29 cellular contexts compared by ENCODE assay signal in genomic region chr12:131045705-131046460, GRCh38.
"Had no signal": no experiment of that assay in that cellular context is flagged by ENCODE, and none has a peak within 500 bp of the region (broad histone marks: within the 10 kb centered on the region; RNA-seq: fewer than 3 reads in every experiment).

No MANE protein-coding gene starts in this region.

- H3K27ac ChIP-seq: dorsolateral prefrontal cortex, hepatocyte, left ventricle myocardium inferior, right lobe of liver, transverse colon had no signal

- H3K4me1 ChIP-seq: right lobe of liver, transverse colon had no signal

- H3K36me3 Mint-ChIP-seq: activated naive CD8-positive, alpha-beta T cell; immature natural killer cell; natural killer cell treated with Interleukin-12 subunit alpha and Interleukin-12 subunit beta and Interleukin-15 and Interleukin-18, amount 100 ng/mL, for 72 hours had no signal

- H3K4me3 Mint-ChIP-seq: activated B cell treated with CpG ODN at 0.5 μM for 24 hours; activated CD4-positive, alpha-beta T cell treated with anti-CD3 and anti-CD28 coated beads for 36 hours; activated naive CD8-positive, alpha-beta T cell; activated T-cell treated with anti-CD3 and anti-CD28 coated beads, Interleukin-2, amount 50 U/mL, for 4 hours; central memory CD8-positive, alpha-beta T cell; effector memory CD8-positive, alpha-beta T cell; immature natural killer cell; natural killer cell treated with Interleukin-12 subunit alpha and Interleukin-12 subunit beta and Interleukin-15 and Interleukin-18, amount 100 ng/mL, for 72 hours; stimulated activated naive B cell treated with anti-CD40 and anti-IgM and Interleukin-4, amounts not matched to agents 10 μg/mL and 1 μg/mL and 100 μg/mL, for 72 hours had no signal

- DNase-seq: activated B cell treated with CpG ODN at 0.5 μM for 24 hours; activated CD4-positive, alpha-beta T cell treated with anti-CD3 and anti-CD28 coated beads for 36 hours; activated CD4-positive, alpha-beta T cell treated with anti-CD3 and anti-CD28 coated beads, Interleukin-2, amount 50 U/mL, for 4 hours; activated CD8-positive, alpha-beta memory T cell treated with anti-CD3 and anti-CD28 coated beads for 24 hours; activated CD8-positive, alpha-beta memory T cell treated with anti-CD3 and anti-CD28 coated beads, Interleukin-2, amount 50 U/mL, for 4 hours; activated naive CD4-positive, alpha-beta T cell; activated T-cell treated with anti-CD3 and anti-CD28 coated beads, Interleukin-2, amount 50 U/mL, for 4 hours; effector memory CD8-positive, alpha-beta T cell; glutamatergic neuron; immature natural killer cell; kidney glomerular epithelial cell; left ventricle myocardium inferior; mammary epithelial cell; small intestine; stimulated activated CD4-positive, alpha-beta T cell treated with anti-CD3 and anti-CD28 coated beads, Interleukin-15, amount 100 ng/mL, for 24 hours; stimulated activated naive B cell treated with anti-CD40 and anti-IgM and Interleukin-4, amounts not matched to agents 10 μg/mL and 1 μg/mL and 100 μg/mL, for 72 hours; T-helper 9 cell; transverse colon had no signal

- H3K4me2 ChIP-seq: hepatocyte had no signal

- H3K79me2 ChIP-seq: hepatocyte had no signal

- H3K27me3 Mint-ChIP-seq: activated B cell treated with CpG ODN at 0.5 μM for 24 hours; natural killer cell treated with Interleukin-12 subunit alpha and Interleukin-12 subunit beta and Interleukin-15 and Interleukin-18, amount 100 ng/mL, for 72 hours had no signal

- H3K9me3 Mint-ChIP-seq: activated B cell treated with CpG ODN at 0.5 μM for 24 hours; activated T-cell treated with anti-CD3 and anti-CD28 coated beads, Interleukin-2, amount 50 U/mL, for 4 hours; activated T-helper 2 cell treated with anti-CD3 and anti-CD28 coated beads, Interferon-gamma antibody, Interleukin-2, Interleukin-4, amounts not matched to agents 10 μg/mL and 5 μg/mL and 100 μg/mL, durations not matched to agents 14 hours and 24 hours and 36 hours; central memory CD8-positive, alpha-beta T cell; effector memory CD8-positive, alpha-beta T cell; natural killer cell treated with Interleukin-12 subunit alpha and Interleukin-12 subunit beta and Interleukin-15 and Interleukin-18, amount 100 ng/mL, for 72 hours had no signal

- H3K27me3 ChIP-seq: hepatocyte, right lobe of liver, transverse colon had no signal

- H3K27ac Mint-ChIP-seq: activated B cell treated with CpG ODN at 0.5 μM for 24 hours; activated CD4-positive, alpha-beta T cell treated with anti-CD3 and anti-CD28 coated beads for 36 hours; activated naive CD8-positive, alpha-beta T cell; activated T-helper 2 cell treated with anti-CD3 and anti-CD28 coated beads, Interferon-gamma antibody, Interleukin-2, Interleukin-4, amounts not matched to agents 10 μg/mL and 5 μg/mL and 100 μg/mL, durations not matched to agents 14 hours and 24 hours and 36 hours; effector memory CD8-positive, alpha-beta T cell; immature natural killer cell; natural killer cell treated with Interleukin-12 subunit alpha and Interleukin-12 subunit beta and Interleukin-15 and Interleukin-18, amount 100 ng/mL, for 72 hours; stimulated activated naive B cell treated with anti-CD40 and anti-IgM and Interleukin-4, amounts not matched to agents 10 μg/mL and 1 μg/mL and 100 μg/mL, for 72 hours had no signal

- H2AFZ ChIP-seq: hepatocyte had no signal

- H3K36me3 ChIP-seq: left ventricle myocardium inferior, right lobe of liver, transverse colon had no signal

- FAIRE-seq: astrocyte, colon, endothelial cell of umbilical vein, frontal cortex, small intestine had no signal

- H3K9me3 ChIP-seq: left ventricle myocardium inferior, right lobe of liver, transverse colon had no signal

- H3K4me1 Mint-ChIP-seq: activated CD4-positive, alpha-beta T cell treated with anti-CD3 and anti-CD28 coated beads for 36 hours; central memory CD8-positive, alpha-beta T cell; immature natural killer cell had no signal

- H3K4me3 ChIP-seq: dorsolateral prefrontal cortex, hepatocyte, left ventricle myocardium inferior, right lobe of liver, transverse colon had no signal
